In the genomic region with DNA sequence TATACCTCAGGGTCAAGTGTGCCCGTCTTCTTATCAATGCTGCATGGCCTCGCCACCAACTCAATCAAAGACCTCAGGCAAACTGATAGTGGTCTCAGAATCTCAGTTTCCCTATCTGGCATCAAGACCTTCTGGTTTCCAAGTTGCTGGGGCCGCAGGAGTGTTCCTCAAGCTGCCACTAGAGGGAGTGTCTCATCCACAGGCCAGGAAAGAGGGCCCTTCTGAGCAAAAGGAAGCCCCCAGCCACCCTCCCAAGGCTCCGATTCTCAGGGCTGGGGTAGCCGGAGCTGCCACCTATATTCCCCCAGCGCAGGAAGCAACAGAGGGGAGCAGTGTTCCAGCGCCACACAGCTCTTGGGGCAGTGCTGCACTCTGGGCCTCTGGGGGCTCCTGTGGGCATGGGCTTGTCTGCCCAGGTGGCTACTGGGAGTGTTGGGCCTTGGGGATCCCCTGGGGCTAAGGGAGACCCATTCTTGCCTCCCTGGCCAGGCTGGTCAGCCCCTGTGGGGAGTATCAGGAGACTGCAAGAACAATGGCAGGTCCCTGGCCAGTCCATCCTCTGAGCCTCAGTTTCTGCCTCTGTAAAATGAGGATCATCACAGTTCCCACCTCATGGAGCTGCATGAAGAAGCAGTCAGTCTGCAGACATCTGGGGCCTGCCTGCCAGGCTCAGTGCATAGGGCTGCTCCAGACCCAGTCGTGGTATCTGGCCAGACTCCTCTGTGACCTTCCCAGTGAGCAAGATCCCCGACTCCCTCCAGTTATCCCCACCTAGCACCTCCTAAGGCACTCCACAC, we compare ENCODE assay signal across 9 cellular contexts. TPM values are rescaled to one million over a fixed set of nuclear protein-coding genes. Genes with fewer than 3 reads are reported as not detected.
DNase-seq lines count a peak whose midpoint lies in the region; ATAC-seq and TF ChIP-seq lines count a peak whose summit lies in the region.
"Had no signal": no experiment of that assay in that cellular context is flagged by ENCODE, and none has a peak within 500 bp of the region (broad histone marks: within the 10 kb centered on the region; RNA-seq: fewer than 3 reads in every experiment).

No MANE protein-coding gene starts in this region.

- H3K4me1 ChIP-seq in right lobe of liver: no peaks in the 10 kb centered on the region

- peaks cover 20% of the 10 kb centered on the region for H3K27me3 Mint-ChIP-seq in central memory CD8-positive, alpha-beta T cell

- no peaks in the 10 kb centered on the region for H3K9me3 Mint-ChIP-seq in central memory CD8-positive, alpha-beta T cell

- H3K27ac ChIP-seq in right lobe of liver: no peak overlapping the region

- peak; percentile 55 for DNase-seq in EH (ENCODE audit: low read depth)
- DNase-seq in LoVo (ENCODE audit: low spot score): peak; percentile 46
- peak; percentile 38 for DNase-seq in activated CD4-positive, alpha-beta T cell treated with anti-CD3 and anti-CD28 coated beads for 1 hour
- peak; percentile 37 to 40 for DNase-seq in central memory CD8-positive, alpha-beta T cell (ENCODE audit: low spot score in 2 of 2)
- peak in 1 of 3 donors; percentile 42 for DNase-seq in right lobe of liver
- DNase-seq in stimulated activated CD8-positive, alpha-beta memory T cell treated with anti-CD3 and anti-CD28 coated beads, Interleukin-15, amount 100 ng/mL, for 4 hours (ENCODE audit: low read depth in 2 of 2): peak; percentile 13 to 18

- no peak overlapping the region for H3K27ac Mint-ChIP-seq in central memory CD8-positive, alpha-beta T cell (ENCODE audit: low read depth)

- intact Hi-C loops in right lobe of liver (cut with DNase I): loop anchor here in 1 of 2 donors (5.0 kb wide), 1 partner anchor 398 kb away; no protein-coding TSS in a partner anchor

- H3K4me3 Mint-ChIP-seq in central memory CD8-positive, alpha-beta T cell: no peak overlapping the region

- ATAC-seq in central memory CD8-positive, alpha-beta T cell (replicated peaks; ENCODE audit: extremely low read depth, poor library complexity, severe bottlenecking): peak; percentile 14
- ATAC-seq in right lobe of liver (peak in 3 of 4 donors; percentile 39 to 52 (median 40)), GM19455 (IDR thresholded peaks at IDR 0.05; ENCODE audit: unreplicated experiment) (no peak), HG03095 (IDR thresholded peaks at IDR 0.05; ENCODE audit: unreplicated experiment) (no peak)

- no peak overlapping the region for H3K4me3 ChIP-seq in right lobe of liver

- 31% methylated on average over 3 of the region's 9 CpGs for WGBS in right lobe of liver (ENCODE audit: insufficient coverage, low coverage, low lambda C conversion rate, missing lambda C conversion rate)

- H3K36me3 Mint-ChIP-seq in central memory CD8-positive, alpha-beta T cell (ENCODE audit: insufficient read depth): peaks cover 3% of the 10 kb centered on the region

- TF ChIP-seq POLR2A in right lobe of liver (IDR thresholded peaks at IDR 0.05): no peak

- TF ChIP-seq CTCF in right lobe of liver (IDR thresholded peaks at IDR 0.05): peak; percentile 62 to 77 (median 76)

- H3K36me3 ChIP-seq in right lobe of liver: peaks cover 0 to 48% (median 9%) of the 10 kb centered on the region in 4 donors

- no peaks in the 10 kb centered on the region for H3K9me3 ChIP-seq in right lobe of liver

- H3K4me1 Mint-ChIP-seq in central memory CD8-positive, alpha-beta T cell: peaks cover 9% of the 10 kb centered on the region

- H3K27me3 ChIP-seq in right lobe of liver: no peaks in the 10 kb centered on the region

RNA-seq across cellular contexts. Expression of gene SEC13, which starts 23.4 kb away (rescaled TPM):
- total RNA-seq in right lobe of liver: 10 to 100 TPM; 49.1 to 74.7 (median 64.4) TPM

RNA-seq across cellular contexts. Expression of gene GHRL, which starts 51.6 kb away (rescaled TPM):
- total RNA-seq in right lobe of liver: under 1 TPM in 2 of 6 experiments, not detected in 4; 0.32 to 0.43 TPM
- total RNA-seq: activated CD8-positive, alpha-beta memory T cell treated with anti-CD3 and anti-CD28 coated beads for 36 hours had no signal

Comparison
In these comparisons a context has a peak if more than half of its experiments do, and no peak if none do; other contexts are left out.
1. ATAC-seq: peak in central memory CD8-positive, alpha-beta T cell (single experiment) and right lobe of liver (3 of 4); none in GM19455 (single experiment) and HG03095 (single experiment).